8 cellular contexts compared by ENCODE assay signal in genomic region chr6:133817460-133818047, GRCh38.
DNase-seq lines count a peak whose midpoint lies in the region; ATAC-seq, FAIRE-seq and TF ChIP-seq lines count a peak whose summit lies in the region.

No MANE protein-coding gene starts in this region.

- H2BK12ac ChIP-seq in trophoblast cell (ENCODE audit: low read length): no peak overlapping the region

- peak; percentile 75 for TF ChIP-seq CTCF in CD8-positive, alpha-beta T cell (IDR thresholded peaks at IDR 0.05)
- TF ChIP-seq CTCF in Panc1 (IDR thresholded peaks at IDR 0.05) (peak; percentile 86), bronchial epithelial cell (IDR thresholded peaks at IDR 0.05; ENCODE audit: insufficient read depth, low read length, severe bottlenecking) (peak; percentile 43)

- no peak overlapping the region for H3K18ac ChIP-seq in trophoblast cell (ENCODE audit: low read length)

- no peak overlapping the region for H3K4me3 Mint-ChIP-seq in CD8-positive, alpha-beta T cell

- no peak overlapping the region for H4K12ac ChIP-seq in trophoblast cell (ENCODE audit: low read depth, low read length)

- no peaks in the 10 kb centered on the region for H3K79me2 ChIP-seq in trophoblast cell (ENCODE audit: control insufficient read depth, insufficient read depth, low read length, poor library complexity)

- H3K4me1 ChIP-seq in CD8-positive, alpha-beta T cell (ENCODE audit: insufficient read depth, low read length): no peaks in the 10 kb centered on the region
- no peaks in the 10 kb centered on the region for H3K4me1 ChIP-seq in Panc1 (ENCODE audit: control insufficient read depth, insufficient read depth, low read length)
- H3K4me1 ChIP-seq in trophoblast cell (ENCODE audit: control insufficient read depth in 1 of 2, insufficient read depth in 2 of 2, low read length in 2 of 2): no peaks in the 10 kb centered on the region

- H2BK5ac ChIP-seq in trophoblast cell (ENCODE audit: low read depth, low read length, poor library complexity): no peak overlapping the region

- no peak overlapping the region for H2AFZ ChIP-seq in trophoblast cell (ENCODE audit: insufficient read depth, low read length, poor library complexity)

- no peak overlapping the region for H4K8ac ChIP-seq in trophoblast cell (ENCODE audit: low read depth, low read length)

- in situ Hi-C loops in Panc1 (cut with HindIII; ENCODE audit: low pct_unique_long_range_greater_than_20kb, low sequenced_read_pairs): no loop called here

- DNase-seq in CD8-positive, alpha-beta T cell: peak in 4 of 7 experiments; percentile 4 to 38 (median 22)
- DNase-seq in Panc1 (ENCODE audit: low read depth, low spot score) (peak; percentile 7), bronchial epithelial cell (ENCODE audit: low read depth) (no peak), trophoblast cell (peak; percentile 60 to 69), NCI-H2171 treated with DMSO at 0.1 percent for 48 hours (lab: John Stamatoyannopoulos, UW) (no peak), NCI-H1417 (lab: John Stamatoyannopoulos, UW) (no peak), hippocampal formation (lab: John Stamatoyannopoulos, UW) (no peak)

- CTCF ChIA-PET in CD8-positive, alpha-beta T cell (lab: Charles Lee): interaction anchor here (0.5 to 1.6 kb wide), 5 partner anchors 12 to 79 kb away, joined by 3 to 4 read pairs (median 3); no protein-coding TSS in a partner anchor
- CTCF ChIA-PET in Panc1 (lab: Charles Lee): no interaction called here

- no peak for FAIRE-seq in bronchial epithelial cell (lab: Jason Lieb, UNC)

- H3K23ac ChIP-seq in trophoblast cell (ENCODE audit: low read length): no peak overlapping the region

- H3K4ac ChIP-seq in trophoblast cell (ENCODE audit: low read depth, low read length): no peak overlapping the region

- H3K36me3 Mint-ChIP-seq in CD8-positive, alpha-beta T cell: no peaks in the 10 kb centered on the region

- H3K9me3 ChIP-seq in CD8-positive, alpha-beta T cell (ENCODE audit: low read length): no peaks in the 10 kb centered on the region
- H3K9me3 ChIP-seq in Panc1 (ENCODE audit: control insufficient read depth, insufficient read depth, low read depth, low read length) (no peaks in the 10 kb centered on the region), trophoblast cell (ENCODE audit: insufficient read depth, low read depth, low read length) (no peaks in the 10 kb centered on the region)

- no peak overlapping the region for H3K14ac ChIP-seq in trophoblast cell (ENCODE audit: low read length)

- H3K4me3 ChIP-seq in CD8-positive, alpha-beta T cell (ENCODE audit: low read depth, low read length): no peak overlapping the region
- H3K4me3 ChIP-seq in Panc1 (ENCODE audit: low read depth in 2 of 2, low read length in 2 of 2): no peak overlapping the region
- H3K4me3 ChIP-seq in bronchial epithelial cell (ENCODE audit: low read depth, low read length): no peak overlapping the region
- no peak overlapping the region for H3K4me3 ChIP-seq in trophoblast cell (ENCODE audit: low read depth, low read length)

- H3K27ac ChIP-seq in CD8-positive, alpha-beta T cell (ENCODE audit: low read depth, low read length): no peak overlapping the region
- H3K27ac ChIP-seq in Panc1 (ENCODE audit: low read length) (no peak overlapping the region), trophoblast cell (ENCODE audit: low read depth, low read length) (no peak overlapping the region)

- no peak overlapping the region for H2BK120ac ChIP-seq in trophoblast cell (ENCODE audit: insufficient read depth, low read length, poor library complexity)

- no peak overlapping the region for H3K9ac ChIP-seq in trophoblast cell (ENCODE audit: low read length)

- H3K4me1 Mint-ChIP-seq in CD8-positive, alpha-beta T cell (ENCODE audit: low read depth): no peaks in the 10 kb centered on the region

- no peak overlapping the region for H4K91ac ChIP-seq in trophoblast cell (ENCODE audit: low read depth, low read length)

- peaks cover 8% of the 10 kb centered on the region for H3K27me3 Mint-ChIP-seq in CD8-positive, alpha-beta T cell (ENCODE audit: low read depth)

- no peak overlapping the region for H3K27ac Mint-ChIP-seq in CD8-positive, alpha-beta T cell

- no peaks in the 10 kb centered on the region for H3K27me3 ChIP-seq in CD8-positive, alpha-beta T cell (ENCODE audit: insufficient read depth, low read length)
- H3K27me3 ChIP-seq in Panc1 (ENCODE audit: control insufficient read depth, insufficient read depth, low read length) (no peaks in the 10 kb centered on the region), bronchial epithelial cell (ENCODE audit: control insufficient read depth, insufficient read depth, low read length) (no peaks in the 10 kb centered on the region), trophoblast cell (ENCODE audit: insufficient read depth, low read length) (no peaks in the 10 kb centered on the region)

- POLR2A ChIA-PET in CD8-positive, alpha-beta T cell (lab: Charles Lee): no interaction called here
- POLR2A ChIA-PET in Panc1 (lab: Charles Lee): no interaction called here

- BruUV-seq in Panc1 (replicated peaks; lab: Mats Ljungman, UMichigan): no TSS peak

- no peak overlapping the region for H3K4me2 ChIP-seq in trophoblast cell (ENCODE audit: low read length)

- WGBS in trophoblast cell (ENCODE audit: extremely low coverage, insufficient coverage, insufficient read length): no CpG with 5 or more reads among the region's 9 CpGs

- intact Hi-C loops in CD8-positive, alpha-beta T cell (cut with DNase I, micrococcal nuclease): no loop called here
- intact Hi-C loops in Panc1 (cut with micrococcal nuclease; ENCODE audit: unreplicated experiment): no loop called here

- H3K79me1 ChIP-seq in trophoblast cell (ENCODE audit: low read length): no peaks in the 10 kb centered on the region

- ATAC-seq in CD8-positive, alpha-beta T cell: no peak
- ATAC-seq in GM21526 (IDR thresholded peaks at IDR 0.05; ENCODE audit: low FRiP score, unreplicated experiment) (peak; percentile 77), Panc1 (no peak)

- no peaks in the 10 kb centered on the region for H3K9me3 Mint-ChIP-seq in CD8-positive, alpha-beta T cell

- no peak overlapping the region for H2AK5ac ChIP-seq in trophoblast cell (ENCODE audit: low read length)

- no peaks in the 10 kb centered on the region for H3K36me3 ChIP-seq in CD8-positive, alpha-beta T cell (ENCODE audit: insufficient read depth, low read length)
- H3K36me3 ChIP-seq in Panc1 (ENCODE audit: control insufficient read depth, insufficient read depth, low read length) (no peaks in the 10 kb centered on the region), bronchial epithelial cell (ENCODE audit: control insufficient read depth, insufficient read depth, low read length) (no peaks in the 10 kb centered on the region), trophoblast cell (ENCODE audit: control insufficient read depth in 1 of 2, insufficient read depth in 2 of 2, low read length in 2 of 2) (no peaks in the 10 kb centered on the region)

Comparison
In these comparisons a context has a peak if more than half of its experiments do, and no peak if none do; other contexts are left out.
1. DNase-seq: peak in CD8-positive, alpha-beta T cell (4 of 7), Panc1 (single experiment) and trophoblast cell (2 of 2); none in bronchial epithelial cell (single experiment), NCI-H2171 treated with DMSO at 0.1 percent for 48 hours (single experiment), NCI-H1417 (0 of 3) and hippocampal formation (0 of 2).
2. Peak in every context shown above with its lines, with median percentiles within 50 percentile points of each other: CTCF ChIP-seq.